ENCODE assay signal across 8 cellular contexts in genomic region chr5:150783422-150783928, GRCh38. TPM values are rescaled to one million over a fixed set of nuclear protein-coding genes. Genes with fewer than 3 reads are reported as not detected.
DNase-seq lines count a peak whose midpoint lies in the region; ATAC-seq, FAIRE-seq and TF ChIP-seq lines count a peak whose summit lies in the region.
"Had no signal": no experiment of that assay in that cellular context is flagged by ENCODE, and none has a peak within 500 bp of the region (broad histone marks: within the 10 kb centered on the region; RNA-seq: fewer than 3 reads in every experiment).

No MANE protein-coding gene starts in this region.

- no peak for TF ChIP-seq POLR2A in endothelial cell of umbilical vein (IDR thresholded peaks at IDR 0.05; ENCODE audit: low read depth, low read length)

- no peaks in the 10 kb centered on the region for H3K9me3 ChIP-seq in endothelial cell of umbilical vein (replicated peaks; ENCODE audit: control insufficient read depth, insufficient read depth, low read length)

- POLR2A ChIA-PET in activated CD8-positive, alpha-beta T cell treated with anti-CD3 and anti-CD28 coated beads, Interleukin-2, amount 10 ng/mL, durations not matched to agents 7 days and 5 days (lab: Charles Lee), result interaction anchor here (0.5 to 7.4 kb wide), 13 partner anchors 13 to 429 kb away, joined by 3 to 52 read pairs (median 4); partner anchors contain the start of genes CD74, DCTN4, IRGM and RBM22
- POLR2A ChIA-PET in endothelial cell of umbilical vein (lab: Charles Lee), result interaction anchor here (0.6 kb wide), 1 partner anchor 121 kb away, joined by 3 read pairs; the partner anchor contains the start of gene ZNF300

- H4K20me1 ChIP-seq in endothelial cell of umbilical vein (replicated peaks; ENCODE audit: control insufficient read depth, extremely low read depth, insufficient read depth, low read length), result no peaks in the 10 kb centered on the region

- H3K27ac Mint-ChIP-seq in activated CD8-positive, alpha-beta T cell treated with anti-CD3 and anti-CD28 coated beads, Interleukin-2, amount 10 ng/mL, durations not matched to agents 7 days and 5 days, result peak overlapping the region; percentile 92
- peak overlapping the region; percentile 77 for H3K27ac Mint-ChIP-seq in nephron progenitor cell
- H3K27ac Mint-ChIP-seq in type B pancreatic cell, result peak overlapping the region; percentile 88
- H3K27ac Mint-ChIP-seq: memory B cell had no signal

- H3K4me3 Mint-ChIP-seq in activated CD8-positive, alpha-beta T cell treated with anti-CD3 and anti-CD28 coated beads, Interleukin-2, amount 10 ng/mL, durations not matched to agents 7 days and 5 days, result peak overlapping the region; percentile 64
- peak overlapping the region; percentile 54 for H3K4me3 Mint-ChIP-seq in nephron progenitor cell
- peak overlapping the region; percentile 74 for H3K4me3 Mint-ChIP-seq in type B pancreatic cell
- H3K4me3 Mint-ChIP-seq: memory B cell had no signal

- ATAC-seq in HG02870 (IDR thresholded peaks at IDR 0.05; ENCODE audit: unreplicated experiment), result peak; percentile 38
- ATAC-seq in activated CD8-positive, alpha-beta T cell treated with anti-CD3 and anti-CD28 coated beads, Interleukin-2, amount 10 ng/mL, durations not matched to agents 7 days and 5 days, result peak; percentile 84

- H3K4me3 ChIP-seq in endothelial cell of umbilical vein (replicated peaks in 1 of 3; ENCODE audit: insufficient read depth in 1 of 3, low read depth in 1 of 3, low read length in 3 of 3), result no peak overlapping the region

- TF ChIP-seq CTCF in endothelial cell of umbilical vein (IDR thresholded peaks at IDR 0.05; ENCODE audit: extremely low read depth in 1 of 2, insufficient read depth in 1 of 2, low read depth in 1 of 2, low read length in 2 of 2) (no peak), nephron progenitor cell (IDR thresholded peaks at IDR 0.05) (no peak), type B pancreatic cell (conservative IDR thresholded peaks at IDR 0.05) (no peak)

- H2AFZ ChIP-seq in endothelial cell of umbilical vein (ENCODE audit: low read depth, low read length), result no peak overlapping the region

- H3K36me3 Mint-ChIP-seq in activated CD8-positive, alpha-beta T cell treated with anti-CD3 and anti-CD28 coated beads, Interleukin-2, amount 10 ng/mL, durations not matched to agents 7 days and 5 days (ENCODE audit: low read depth), result peaks cover 65% of the 10 kb centered on the region
- H3K36me3 Mint-ChIP-seq in nephron progenitor cell (ENCODE audit: low read depth) (peaks cover 29% of the 10 kb centered on the region), type B pancreatic cell (peaks cover 9% of the 10 kb centered on the region)

- peaks cover 78% of the 10 kb centered on the region for H3K4me1 Mint-ChIP-seq in activated CD8-positive, alpha-beta T cell treated with anti-CD3 and anti-CD28 coated beads, Interleukin-2, amount 10 ng/mL, durations not matched to agents 7 days and 5 days (ENCODE audit: low read depth)
- H3K4me1 Mint-ChIP-seq in nephron progenitor cell (peaks cover 58% of the 10 kb centered on the region), type B pancreatic cell (ENCODE audit: unreplicated experiment) (peaks cover 26% of the 10 kb centered on the region)

- dilution Hi-C loops in endothelial cell of umbilical vein (cut with MboI; ENCODE audit: extremely low pct_ligation_motif_present, low sequenced_read_pairs), result no loop called here

- H3K9ac ChIP-seq in endothelial cell of umbilical vein (replicated peaks; ENCODE audit: extremely low read depth, insufficient read depth, low read length), result no peak overlapping the region

- no peaks in the 10 kb centered on the region for H3K9me1 ChIP-seq in endothelial cell of umbilical vein (replicated peaks; ENCODE audit: control insufficient read depth, extremely low read depth, insufficient read depth, low read length)

- DNase-seq in GM18507 (ENCODE audit: extremely low spot score, insufficient read length, low read depth), result no peak
- DNase-seq in NCI-H345 treated with DMSO at 0.1 percent for 48 hours (lab: John Stamatoyannopoulos, UW; ENCODE audit: unreplicated experiment), result peak; percentile 76
- DNase-seq in activated CD8-positive, alpha-beta T cell treated with anti-CD3 and anti-CD28 coated beads, Interleukin-2, amount 10 ng/mL, durations not matched to agents 7 days and 5 days, result peak; percentile 87
- DNase-seq in endothelial cell of umbilical vein (ENCODE audit: low read depth, low spot score), result peak; percentile 81
- DNase-seq in nephron progenitor cell, result no peak
- no peak for DNase-seq in type B pancreatic cell (ENCODE audit: extremely low spot score, unreplicated experiment)

- no peaks in the 10 kb centered on the region for H3K36me3 ChIP-seq in endothelial cell of umbilical vein (ENCODE audit: control insufficient read depth in 2 of 2, extremely low read depth in 1 of 2, insufficient read depth in 2 of 2, low read length in 2 of 2)

- no peaks in the 10 kb centered on the region for H3K27me3 Mint-ChIP-seq in activated CD8-positive, alpha-beta T cell treated with anti-CD3 and anti-CD28 coated beads, Interleukin-2, amount 10 ng/mL, durations not matched to agents 7 days and 5 days (ENCODE audit: low read depth)
- H3K27me3 Mint-ChIP-seq in nephron progenitor cell (ENCODE audit: low read depth, poor library complexity) (peaks cover 8% of the 10 kb centered on the region), type B pancreatic cell (no peaks in the 10 kb centered on the region)

- CTCF ChIA-PET in activated CD8-positive, alpha-beta T cell treated with anti-CD3 and anti-CD28 coated beads, Interleukin-2, amount 10 ng/mL, durations not matched to agents 7 days and 5 days (lab: Charles Lee), result interaction anchor here (0.7 to 8.2 kb wide), 17 partner anchors 8 to 381 kb away, joined by 3 to 107 read pairs (median 3); partner anchors contain the start of genes DCTN4, IRGM and RBM22
- CTCF ChIA-PET in endothelial cell of umbilical vein (lab: Charles Lee), result interaction anchor here (0.7 to 4.2 kb wide), 6 partner anchors 18 to 333 kb away, joined by 3 to 36 read pairs (median 4); no protein-coding TSS in a partner anchor

- no peak overlapping the region for H3K27ac ChIP-seq in endothelial cell of umbilical vein (ENCODE audit: insufficient read depth, low read depth, low read length)

- peaks cover 24 to 27% of the 10 kb centered on the region in 2 experiments for H3K27me3 ChIP-seq in endothelial cell of umbilical vein (ENCODE audit: control insufficient read depth in 2 of 2, insufficient read depth in 2 of 2, low read length in 2 of 2)

- no peak overlapping the region for H3K4me2 ChIP-seq in endothelial cell of umbilical vein (ENCODE audit: insufficient read depth, low read length)

- no peaks in the 10 kb centered on the region for H3K79me2 ChIP-seq in endothelial cell of umbilical vein (ENCODE audit: control insufficient read depth, insufficient read depth, low read length)

- peaks cover 5% of the 10 kb centered on the region for H3K9me3 Mint-ChIP-seq in activated CD8-positive, alpha-beta T cell treated with anti-CD3 and anti-CD28 coated beads, Interleukin-2, amount 10 ng/mL, durations not matched to agents 7 days and 5 days (ENCODE audit: insufficient read depth)
- H3K9me3 Mint-ChIP-seq in nephron progenitor cell, result peaks cover 31% of the 10 kb centered on the region
- no peaks in the 10 kb centered on the region for H3K9me3 Mint-ChIP-seq in type B pancreatic cell

- intact Hi-C loops in endothelial cell of umbilical vein (cut with micrococcal nuclease), result no loop called here

- H3K4me1 ChIP-seq in endothelial cell of umbilical vein (ENCODE audit: control insufficient read depth, extremely low read depth, insufficient read depth, low read length), result peaks cover 13% of the 10 kb centered on the region

- BruUV-seq in endothelial cell of umbilical vein (replicated peaks; lab: Mats Ljungman, UMichigan), result no TSS peak

- peak; percentile 76 for FAIRE-seq in GM18507 (lab: Jason Lieb, UNC)
- FAIRE-seq in endothelial cell of umbilical vein (lab: Jason Lieb, UNC), result peak; percentile 90

TF ChIP-seq in endothelial cell of umbilical vein, 7 proteins besides CTCF, POLR2A, EP300 and RAD21:
- TF ChIP-seq GATA2 (IDR thresholded peaks at IDR 0.05; ENCODE audit: insufficient read depth, insufficient read length, low read depth, low read length) (peak; percentile 36), FOS (IDR thresholded peaks at IDR 0.05; ENCODE audit: borderline replicate concordance, insufficient read depth, low read length) (no peak)

RNA-seq across cellular contexts. Expression of gene SMIM3, which starts 4.9 kb away (rescaled TPM):
- total RNA-seq in activated CD8-positive, alpha-beta T cell treated with anti-CD3 and anti-CD28 coated beads, Interleukin-2, amount 10 ng/mL, durations not matched to agents 7 days and 5 days, result 10 to 100 TPM; 16.4 to 16.7 TPM
- 0.97 and 1.0 TPM in 2 replicates for total RNA-seq in endothelial cell of umbilical vein
- 1.4 and 2.0 TPM in 2 replicates for polyA plus RNA-seq in endothelial cell of umbilical vein
- 1.8 TPM in 2 replicates for polyA plus RNA-seq in endothelial cell of umbilical vein (2011; cell fraction: cytosol; rRNA removed)
- polyA plus RNA-seq in endothelial cell of umbilical vein (2011; cell fraction: nucleus; rRNA removed), result 0.74 and 0.94 TPM in 2 replicates
- polyA plus RNA-seq in endothelial cell of umbilical vein (2012), result 0.59 and 1.2 TPM in 2 replicates
- polyA minus RNA-seq in endothelial cell of umbilical vein, result 0.75 and 1.6 TPM in 2 replicates
- not detected for polyA minus RNA-seq in endothelial cell of umbilical vein (2011; cell fraction: cytosol; rRNA and poly(A)+ RNA removed)
- polyA minus RNA-seq in endothelial cell of umbilical vein (2011; cell fraction: nucleus; rRNA and poly(A)+ RNA removed), result 0.48 TPM in 2 replicates
- total RNA-seq in type B pancreatic cell (ENCODE audit: low replicate concordance), result 8.2 and 11.0 TPM in 2 replicates

RNA-seq across cellular contexts. Expression of gene DCTN4, which starts 24.7 kb away (rescaled TPM):
- 10 to 100 TPM; 35.0 to 35.4 TPM for total RNA-seq in activated CD8-positive, alpha-beta T cell treated with anti-CD3 and anti-CD28 coated beads, Interleukin-2, amount 10 ng/mL, durations not matched to agents 7 days and 5 days
- total RNA-seq in endothelial cell of umbilical vein, result 42.8 and 47.3 TPM in 2 replicates
- 18.8 and 22.4 TPM in 2 replicates for polyA plus RNA-seq in endothelial cell of umbilical vein
- 22.7 and 24.4 TPM in 2 replicates for polyA plus RNA-seq in endothelial cell of umbilical vein (2011; cell fraction: cytosol; rRNA removed)
- 42.1 and 42.4 TPM in 2 replicates for polyA plus RNA-seq in endothelial cell of umbilical vein (2011; cell fraction: nucleus; rRNA removed)
- polyA plus RNA-seq in endothelial cell of umbilical vein (2012), result 21.6 and 26.9 TPM in 2 replicates
- polyA minus RNA-seq in endothelial cell of umbilical vein, result 50.5 and 61.8 TPM in 2 replicates
- polyA minus RNA-seq in endothelial cell of umbilical vein (2011; cell fraction: cytosol; rRNA and poly(A)+ RNA removed), result 29.8 TPM
- polyA minus RNA-seq in endothelial cell of umbilical vein (2011; cell fraction: nucleus; rRNA and poly(A)+ RNA removed), result 80.2 and 92.1 TPM in 2 replicates
- total RNA-seq in type B pancreatic cell (ENCODE audit: low replicate concordance), result 41.8 and 63.9 TPM in 2 replicates

Comparison
In these comparisons a context has a peak if more than half of its experiments do, and no peak if none do; other contexts are left out.
1. DNase-seq: peak in NCI-H345 treated with DMSO at 0.1 percent for 48 hours (single experiment), activated CD8-positive, alpha-beta T cell treated with anti-CD3 and anti-CD28 coated beads, Interleukin-2, amount 10 ng/mL, durations not matched to agents 7 days and 5 days (single experiment) and endothelial cell of umbilical vein (single experiment); none in GM18507 (single experiment), nephron progenitor cell (single experiment) and type B pancreatic cell (single experiment).
2. Peak in every context shown above with its lines, with median percentiles within 50 percentile points of each other: H3K27ac Mint-ChIP-seq and H3K4me3 Mint-ChIP-seq.